In the genomic region with DNA sequence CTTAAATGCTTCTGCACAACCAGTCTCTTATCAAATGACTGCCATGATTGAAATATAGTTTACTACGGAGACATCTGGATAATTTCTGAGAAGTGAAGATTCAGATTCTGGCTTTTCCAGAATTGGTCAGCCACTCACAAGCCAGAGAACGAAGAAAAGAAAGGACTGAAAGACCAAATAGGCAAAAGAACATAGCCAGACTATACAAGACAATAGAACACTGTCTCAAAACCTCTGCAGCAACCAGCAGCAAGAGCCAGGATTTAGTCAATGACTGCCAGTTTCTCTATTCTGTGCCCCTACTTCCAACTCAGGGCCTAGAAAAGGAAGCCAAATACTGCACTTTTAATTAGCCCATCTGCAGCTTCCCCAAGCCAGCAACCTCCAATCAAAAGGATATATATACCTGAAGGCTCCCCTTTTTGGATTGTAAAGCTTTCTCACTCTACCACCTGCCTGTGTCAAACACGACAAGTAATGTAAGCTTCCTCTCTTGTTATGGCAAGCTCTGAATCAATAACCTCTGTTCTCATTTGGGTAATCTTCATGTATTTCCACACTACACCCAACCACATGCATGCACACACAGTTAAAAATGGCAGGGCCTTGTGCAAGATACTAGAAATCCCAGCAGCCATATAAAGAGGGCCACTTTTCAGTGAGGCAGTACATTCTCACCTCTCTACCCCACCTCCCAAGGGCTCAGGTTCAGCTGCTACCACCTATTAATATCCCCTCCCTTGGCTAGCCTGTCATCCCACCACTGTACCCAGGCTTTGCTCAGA, we compare ENCODE assay signal across 18 cellular contexts.
DNase-seq lines count a peak whose midpoint lies in the region; ATAC-seq and TF ChIP-seq lines count a peak whose summit lies in the region.
"Had no signal": no experiment of that assay in that cellular context is flagged by ENCODE, and none has a peak within 500 bp of the region (broad histone marks: within the 10 kb centered on the region; RNA-seq: fewer than 3 reads in every experiment).

No MANE protein-coding gene starts in this region.

- no peak overlapping the region for H3K4me3 Mint-ChIP-seq in H9
- H3K4me3 Mint-ChIP-seq: CD4-positive, alpha-beta T cell had no signal

- no peak overlapping the region for H2BK5ac ChIP-seq in H9 (ENCODE audit: insufficient read length, low read length)

- DNase-seq in H9 (no peak), inferior parietal cortex (ENCODE audit: extremely low spot score) (peak; percentile 61), putamen (ENCODE audit: low spot score) (peak; percentile 76), DMS 273 treated with DMSO at 0.1 percent for 48 hours (lab: John Stamatoyannopoulos, UW) (no peak), tibial nerve (ENCODE audit: low spot score in 2 of 2) (no peak), amniotic stem cell (lab: John Stamatoyannopoulos, UW) (no peak)
- DNase-seq: CD4-positive, alpha-beta T cell; GDM1; NCI-H1105 treated with DMSO at 0.1 percent for 48 hours; NCI-H1694 treated with DMSO at 0.1 percent for 48 hours; NCI-H2107; NCI-H226; NCI-H524 treated with DMSO at 0.1 percent for 48 hours; RPMI8226 had no signal

- H3K9me3 ChIP-seq in H9 (ENCODE audit: control insufficient read depth, low read depth, low read length) (peaks cover 7% of the 10 kb centered on the region), tibial nerve (peaks cover 0 to 7% (median 0%) of the 10 kb centered on the region in 4 donors)

- no peak overlapping the region for H3K18ac ChIP-seq in H9 (ENCODE audit: insufficient read length, low read depth, low read length)

- no peaks in the 10 kb centered on the region for H3K79me1 ChIP-seq in H9 (ENCODE audit: insufficient read depth, low read depth, low read length, poor library complexity, severe bottlenecking)

- TF ChIP-seq CTCF in H9 (conservative IDR thresholded peaks at IDR 0.05) (no peak), tibial nerve (IDR thresholded peaks at IDR 0.05) (no peak)

- peak overlapping the region in 2 of 3 experiments; percentile 60 to 69; a peak in 5 of 7 replicates for H3K27ac Mint-ChIP-seq in H9
- H3K27ac Mint-ChIP-seq: CD4-positive, alpha-beta T cell had no signal

- no peaks in the 10 kb centered on the region for H3K23me2 ChIP-seq in H9 (ENCODE audit: insufficient read length, low read depth, low read length, poor library complexity, severe bottlenecking)

- no peak overlapping the region for H4K5ac ChIP-seq in H9 (ENCODE audit: insufficient read length, low read depth, low read length)

- H3K27me3 Mint-ChIP-seq in H9 (ENCODE audit: low read depth) = no peaks in the 10 kb centered on the region

- H4K20me1 ChIP-seq in H9 (ENCODE audit: control insufficient read depth, insufficient read depth, insufficient read length) = no peaks in the 10 kb centered on the region

- no peak overlapping the region for H2BK20ac ChIP-seq in H9 (ENCODE audit: low read depth, low read length, poor library complexity, severe bottlenecking)

- no peak overlapping the region for H2AK5ac ChIP-seq in H9 (ENCODE audit: insufficient read length, low read length)

- H4K91ac ChIP-seq in H9 (ENCODE audit: insufficient read length, low read depth, low read length) = no peak overlapping the region

- H3K4me1 ChIP-seq in H9 (ENCODE audit: insufficient read depth, low read length) (peaks cover 2% of the 10 kb centered on the region; the same call in 1 of the 2 replicates), tibial nerve (no peaks in the 10 kb centered on the region)
- H3K4me1 ChIP-seq: HAP-1 had no signal

- H3K27ac ChIP-seq in H9 (ENCODE audit: insufficient read length, low read depth, low read length) (no peak overlapping the region), angular gyrus (ENCODE audit: low read depth, low read length) (peak overlapping the region; percentile 70), tibial nerve (no peak overlapping the region)

- no peak for TF ChIP-seq EP300 in tibial nerve (IDR thresholded peaks at IDR 0.05)

- H2BK15ac ChIP-seq in H9 (ENCODE audit: low read depth, low read length) = no peak overlapping the region

- no peak overlapping the region for H3K56ac ChIP-seq in H9 (ENCODE audit: insufficient read length, low read depth, low read length)

- peaks cover 0 to 12% of the 10 kb centered on the region in 2 experiments; a peak in 4 of 5 replicates for H3K9me3 Mint-ChIP-seq in H9

- no CpG with 5 or more reads among the region's 3 CpGs for WGBS in H9 (ENCODE audit: extremely low coverage, insufficient read length, low lambda C conversion rate)
- 50 to 54% methylated on average over 3 of the region's 3 CpGs for WGBS in tibial nerve, 2 donors

- H3K23ac ChIP-seq in H9 (ENCODE audit: insufficient read length, low read depth, low read length) = no peak overlapping the region

- H2BK12ac ChIP-seq in H9 (ENCODE audit: insufficient read length, low read depth, low read length) = no peak overlapping the region

- H3T11ph ChIP-seq in H9 (ENCODE audit: low read length) = no peak overlapping the region

- TF ChIP-seq POLR2A in tibial nerve (IDR thresholded peaks at IDR 0.05) = no peak

- H3K27me3 ChIP-seq in H9 (ENCODE audit: insufficient read depth, low read length) (no peaks in the 10 kb centered on the region), tibial nerve (no peaks in the 10 kb centered on the region)

- peaks cover 37 to 39% of the 10 kb centered on the region in 2 experiments for H3K4me1 Mint-ChIP-seq in H9

- ATAC-seq in HG02759 (IDR thresholded peaks at IDR 0.05; ENCODE audit: unreplicated experiment) = no peak
- ATAC-seq: GM12878 had no signal

- no peaks in the 10 kb centered on the region for H3K36me3 ChIP-seq in tibial nerve
- H3K36me3 ChIP-seq: HAP-1 had no signal

- H3K4ac ChIP-seq in H9 (ENCODE audit: low read depth, low read length) = no peak overlapping the region

- no peak overlapping the region for H2BK120ac ChIP-seq in H9 (ENCODE audit: low read depth, low read length, poor library complexity, severe bottlenecking)

- no peak overlapping the region for H3K9ac ChIP-seq in H9 (ENCODE audit: extremely low read depth, insufficient read length, low read length)

- no peak overlapping the region for H3K4me2 ChIP-seq in H9 (ENCODE audit: insufficient read depth, insufficient read length, low read length)

- peaks cover 7 to 13% (median 12%) of the 10 kb centered on the region in 3 experiments; a peak in 6 of 7 replicates for H3K36me3 Mint-ChIP-seq in H9 (ENCODE audit: insufficient read depth in 1 of 3, low read depth in 3 of 3)

- H4K8ac ChIP-seq in H9 (replicated peaks; ENCODE audit: insufficient read length, low read depth, low read length) = no peak overlapping the region

- no peaks in the 10 kb centered on the region for H3K79me2 ChIP-seq in H9 (ENCODE audit: insufficient read depth, low read length)

- H3K14ac ChIP-seq in H9 (ENCODE audit: insufficient read depth, low read length) = no peak overlapping the region; the same call in 1 of the 2 replicates

- H2AFZ ChIP-seq in H9 (ENCODE audit: low read length) = no peak overlapping the region

- H3K4me3 ChIP-seq in tibial nerve = no peak overlapping the region
- H3K4me3 ChIP-seq: GM12878, HAP-1 had no signal

Comparison
In these comparisons a context has a peak if more than half of its experiments do, and no peak if none do; other contexts are left out.
1. DNase-seq: peak in inferior parietal cortex (single experiment) and putamen (single experiment); none in H9 (single experiment), DMS 273 treated with DMSO at 0.1 percent for 48 hours (single experiment), tibial nerve (0 of 2) and amniotic stem cell (single experiment).